ENCODE assay signal across 12 cellular contexts in genomic region chr7:84237533-84238173, GRCh38. TPM values are rescaled to one million over a fixed set of nuclear protein-coding genes. Genes with fewer than 3 reads are reported as not detected.
DNase-seq lines count a peak whose midpoint lies in the region; ATAC-seq and TF ChIP-seq lines count a peak whose summit lies in the region.
"Had no signal": no experiment of that assay in that cellular context is flagged by ENCODE, and none has a peak within 500 bp of the region (broad histone marks: within the 10 kb centered on the region; RNA-seq: fewer than 3 reads in every experiment).

No MANE protein-coding gene starts in this region.

- H2AFZ ChIP-seq in GM23248 (no peak overlapping the region), hepatocyte (no peak overlapping the region), neural progenitor cell (replicated peaks) (no peak overlapping the region)

- 0% methylated on average over 1 of the region's 1 CpG for WGBS in GM23248 (ENCODE audit: low coverage in 1 of 2, low lambda C conversion rate in 2 of 2, missing lambda C conversion rate in 2 of 2), 2 experiments
- 61% methylated on average over 1 of the region's 1 CpG for WGBS in hepatocyte (ENCODE audit: low lambda C conversion rate, missing lambda C conversion rate)

- TF ChIP-seq CTCF in foreskin fibroblast (IDR thresholded peaks at IDR 0.05; ENCODE audit: low read depth, low read length) (no peak), hepatocyte (IDR thresholded peaks at IDR 0.05; ENCODE audit: poor library complexity) (no peak), neural progenitor cell (IDR thresholded peaks at IDR 0.05) (no peak)

- H3K9me3 Mint-ChIP-seq in neural progenitor cell = peaks cover 12% of the 10 kb centered on the region

- H4K20me1 ChIP-seq in GM23248 (ENCODE audit: insufficient read depth) = no peaks in the 10 kb centered on the region
- H4K20me1 ChIP-seq in hepatocyte (ENCODE audit: insufficient read depth, poor library complexity, severe bottlenecking) = no peaks in the 10 kb centered on the region
- no peaks in the 10 kb centered on the region for H4K20me1 ChIP-seq in neural progenitor cell (ENCODE audit: low read depth)

- in situ Hi-C loops in GM23248 (cut with MboI) = no loop called here

- H3K27ac Mint-ChIP-seq in neural progenitor cell = no peak overlapping the region
- H3K27ac Mint-ChIP-seq: dendritic cell treated with granulocyte-macrophage colony-stimulating factor and Interleukin-4, amounts not matched to agents 40 ng/mL and 50 ng/mL, for 4 days; T-cell had no signal

- no peaks in the 10 kb centered on the region for H3K79me2 ChIP-seq in GM23248 (ENCODE audit: insufficient read depth)
- H3K79me2 ChIP-seq in hepatocyte = no peaks in the 10 kb centered on the region
- H3K79me2 ChIP-seq in neural progenitor cell (ENCODE audit: low read depth) = no peaks in the 10 kb centered on the region

- peak overlapping the region; percentile 27 for H3K4me2 ChIP-seq in GM23248 (ENCODE audit: unreplicated experiment)
- no peak overlapping the region for H3K4me2 ChIP-seq in hepatocyte
- no peak overlapping the region for H3K4me2 ChIP-seq in neural progenitor cell

- peak overlapping the region; percentile 72 for H3K27ac ChIP-seq in GM23248
- no peak overlapping the region for H3K27ac ChIP-seq in hepatocyte
- no peak overlapping the region for H3K27ac ChIP-seq in neural progenitor cell
- H3K27ac ChIP-seq: prostate gland had no signal

- H3K9me3 ChIP-seq in GM23248 (ENCODE audit: low read depth) (no peaks in the 10 kb centered on the region), hepatocyte (ENCODE audit: low read depth) (no peaks in the 10 kb centered on the region), neural progenitor cell (ENCODE audit: low read depth) (no peaks in the 10 kb centered on the region)
- H3K9me3 ChIP-seq: prostate gland had no signal

- no peak overlapping the region for H3K4me3 Mint-ChIP-seq in neural progenitor cell
- H3K4me3 Mint-ChIP-seq: dendritic cell treated with granulocyte-macrophage colony-stimulating factor and Interleukin-4, amounts not matched to agents 40 ng/mL and 50 ng/mL, for 4 days; T-cell had no signal

- DNase-seq in AG08395 (ENCODE audit: low spot score) (peak; percentile 61), GM23248 (peak; percentile 93), foreskin fibroblast (peak; percentile 93 to 94), hepatocyte (ENCODE audit: low spot score) (no peak), DMS79 (lab: John Stamatoyannopoulos, UW) (no peak), neural progenitor cell (ENCODE audit: low spot score) (no peak)
- DNase-seq: left cardiac atrium, T-cell had no signal

- peaks cover 8% of the 10 kb centered on the region for H3K27me3 Mint-ChIP-seq in neural progenitor cell (ENCODE audit: insufficient read depth, low read depth)
- H3K27me3 Mint-ChIP-seq: T-cell had no signal

- H3K4me1 ChIP-seq in GM23248 (ENCODE audit: insufficient read depth) (peaks cover 29% of the 10 kb centered on the region), hepatocyte (ENCODE audit: insufficient read depth) (no peaks in the 10 kb centered on the region), neural progenitor cell (no peaks in the 10 kb centered on the region)
- H3K4me1 ChIP-seq: prostate gland had no signal

- H3K36me3 Mint-ChIP-seq in neural progenitor cell = no peaks in the 10 kb centered on the region
- H3K36me3 Mint-ChIP-seq: T-cell had no signal

- H3F3A ChIP-seq in GM23248 (ENCODE audit: insufficient read depth) (peaks cover 31% of the 10 kb centered on the region), neural progenitor cell (ENCODE audit: low read depth) (no peaks in the 10 kb centered on the region)

- H3K9me2 ChIP-seq in GM23248 (ENCODE audit: insufficient read depth) = no peaks in the 10 kb centered on the region
- H3K9me2 ChIP-seq in hepatocyte (replicated peaks; ENCODE audit: insufficient read depth) = no peaks in the 10 kb centered on the region

- H3K9ac ChIP-seq in GM23248 (no peak overlapping the region), neural progenitor cell (no peak overlapping the region)

- no peaks in the 10 kb centered on the region for H3K36me3 ChIP-seq in GM23248 (ENCODE audit: low read depth)
- H3K36me3 ChIP-seq in hepatocyte (replicated peaks; ENCODE audit: insufficient read depth, low read depth) = no peaks in the 10 kb centered on the region
- no peaks in the 10 kb centered on the region for H3K36me3 ChIP-seq in neural progenitor cell
- H3K36me3 ChIP-seq: prostate gland had no signal

- no peaks in the 10 kb centered on the region for H3K4me1 Mint-ChIP-seq in neural progenitor cell
- H3K4me1 Mint-ChIP-seq: T-cell had no signal

- H3K27me3 ChIP-seq in GM23248 (replicated peaks; ENCODE audit: insufficient read depth) (no peaks in the 10 kb centered on the region), hepatocyte (no peaks in the 10 kb centered on the region), neural progenitor cell (no peaks in the 10 kb centered on the region)

- ATAC-seq in SK-N-SH treated with all-trans-retinoic acid at 6 μM for 48 hours (peak; percentile 96), GM21367 (IDR thresholded peaks at IDR 0.05; ENCODE audit: unreplicated experiment) (no peak)
- ATAC-seq: left cardiac atrium, T-cell had no signal

- H3K4me3 ChIP-seq in GM23248 (no peak overlapping the region), foreskin fibroblast (ENCODE audit: low read depth in 1 of 2, low read length in 2 of 2) (no peak overlapping the region), hepatocyte (no peak overlapping the region), neural progenitor cell (no peak overlapping the region)
- H3K4me3 ChIP-seq: prostate gland had no signal

TF ChIP-seq in SK-N-SH treated with all-trans-retinoic acid at 6 μM for 48 hours, 23 proteins besides CTCF, POLR2A, EP300 and RAD21:
- TF ChIP-seq CREB5 (CRISPR knock-in tag; IDR thresholded peaks at IDR 0.05; ENCODE audit: low read depth) (no peak), ZFP3 (CRISPR knock-in tag; IDR thresholded peaks at IDR 0.05) (no peak), TOX (CRISPR knock-in tag; IDR thresholded peaks at IDR 0.05; ENCODE audit: borderline replicate concordance) (peak; percentile 88; the same call in 1 of the 2 replicates), ZC3H10 (CRISPR knock-in tag; IDR thresholded peaks at IDR 0.05) (0 out of 2 replicates have a peak, but pooled peaks have one; percentile 45), TCF4 (CRISPR knock-in tag; IDR thresholded peaks at IDR 0.05; ENCODE audit: borderline replicate concordance) (no peak), ZFP30 (CRISPR knock-in tag; IDR thresholded peaks at IDR 0.05) (no peak), ISL1 (CRISPR knock-in tag; IDR thresholded peaks at IDR 0.05) (peak; percentile 40)

RNA-seq across cellular contexts. Expression of gene SEMA3A, which starts 43.1 kb away (rescaled TPM):
- 36.5 and 48.4 TPM in 2 replicates for total RNA-seq in GM23248 (2014; rRNA removed; shearing (Covaris generic))
- polyA plus RNA-seq in GM23248 (2016; fragmentation: Nextera tagmentation; extraction: Ambion mirVana) (24.5 and 25.3 TPM in 2 replicates), hepatocyte (19.3 and 20.2 TPM in 2 replicates)
- total RNA-seq in hepatocyte (64.6 and 72.3 TPM in 2 replicates), neural progenitor cell (ENCODE audit: low replicate concordance) (69.5 and 134 TPM in 2 replicates)

Comparison
In these comparisons a context has a peak if more than half of its experiments do, and no peak if none do; other contexts are left out.
1. DNase-seq: peak in AG08395 (single experiment), GM23248 (single experiment) and foreskin fibroblast (2 of 2); none in hepatocyte (single experiment), DMS79 (single experiment) and neural progenitor cell (single experiment).